21 cellular contexts compared by ENCODE assay signal in the genomic region with DNA sequence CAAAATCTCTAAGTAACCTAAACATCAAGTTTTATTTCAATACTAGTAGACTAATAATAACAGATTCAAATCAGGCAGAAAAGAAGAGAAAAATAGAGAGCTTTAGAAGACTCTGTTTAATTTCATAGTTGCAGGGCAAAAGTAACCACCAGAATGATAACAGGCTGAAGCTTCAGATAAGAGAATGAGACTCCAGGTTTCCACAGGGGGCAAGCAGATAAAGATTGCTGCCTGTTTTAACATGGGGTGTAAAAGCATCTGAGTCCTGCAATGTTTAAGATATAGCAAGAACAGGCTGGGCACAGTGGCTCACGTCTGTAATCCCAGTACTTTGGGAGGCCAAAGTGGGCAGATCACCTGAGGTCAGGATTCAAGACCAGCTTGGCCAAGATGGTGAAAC. TPM values are rescaled to one million over a fixed set of nuclear protein-coding genes. Genes with fewer than 3 reads are reported as not detected.
DNase-seq lines count a peak whose midpoint lies in the region; ATAC-seq, FAIRE-seq and TF ChIP-seq lines count a peak whose summit lies in the region.
"Had no signal": no experiment of that assay in that cellular context is flagged by ENCODE, and none has a peak within 500 bp of the region (broad histone marks: within the 10 kb centered on the region; RNA-seq: fewer than 3 reads in every experiment).

No MANE protein-coding gene starts in this region.

- H3K9ac ChIP-seq in K562 (ENCODE audit: insufficient read depth in 1 of 2, low read depth in 2 of 2, low read length in 2 of 2): no peak overlapping the region
- H3K9ac ChIP-seq: BLaER1 treated with 17β-estradiol and CSF1 and Interleukin-3, amounts not matched to agents 10 nM and 100 nM had no signal

- TF ChIP-seq POLR2A in K562 (conservative IDR thresholded peaks at IDR 0.05) (no peak), gastroesophageal sphincter (IDR thresholded peaks at IDR 0.05) (no peak)

- H3K9me1 ChIP-seq in K562 (ENCODE audit: control insufficient read depth, insufficient read depth, low read length): no peaks in the 10 kb centered on the region

- CTCF ChIA-PET in K562 (lab: Yijun Ruan, JAX; ENCODE audit: low intra/inter-chr PET ratio): no interaction called here

- ATAC-seq in activated T-cell treated with anti-CD3 and anti-CD28 coated beads, Interleukin-2, amount 50 U/mL, for 72 hours (replicated peaks in 1 of 2): no peak
- ATAC-seq in K562: peak; percentile 76
- ATAC-seq in gastroesophageal sphincter: no peak
- ATAC-seq in GM21825 (IDR thresholded peaks at IDR 0.05; ENCODE audit: unreplicated experiment): no peak
- ATAC-seq in HG02840 (IDR thresholded peaks at IDR 0.05; ENCODE audit: low FRiP score, unreplicated experiment): no peak
- ATAC-seq: CD8-positive, alpha-beta T cell; GM23338; HepG2 had no signal

- no peak overlapping the region for H3K4me3 Mint-ChIP-seq in activated T-cell treated with anti-CD3 and anti-CD28 coated beads, Interleukin-2, amount 50 U/mL, for 72 hours
- H3K4me3 Mint-ChIP-seq: B cell; CD8-positive, alpha-beta T cell; GM23338; IgD-negative memory B cell had no signal

- POLR2A ChIA-PET in K562 (lab: Yijun Ruan, JAX): interaction anchor here (1.2 kb wide), 1 partner anchor 20 kb away, joined by 3 read pairs; no protein-coding TSS in a partner anchor

- intact Hi-C loops in K562 (cut with micrococcal nuclease): no loop called here

- peaks cover 11 to 26% of the 10 kb centered on the region in 2 donors for H3K36me3 Mint-ChIP-seq in activated T-cell treated with anti-CD3 and anti-CD28 coated beads, Interleukin-2, amount 50 U/mL, for 72 hours (ENCODE audit: insufficient read depth in 2 of 2)

- TF ChIP-seq CTCF in K562 (IDR thresholded peaks at IDR 0.05 in 2 of 3, conservative IDR thresholded peaks at IDR 0.05 in 1 of 3; ENCODE audit: insufficient read depth in 2 of 3, low read depth in 1 of 3, low read length in 3 of 3) (no peak), gastroesophageal sphincter (IDR thresholded peaks at IDR 0.05) (no peak)

- H2AFZ ChIP-seq in K562 (ENCODE audit: low read depth, low read length): no peak overlapping the region
- H2AFZ ChIP-seq: GM23338 had no signal

- no peak overlapping the region for H3K27ac ChIP-seq in K562 (ENCODE audit: extremely low read depth, low read depth, low read length)
- no peak overlapping the region for H3K27ac ChIP-seq in gastroesophageal sphincter
- H3K27ac ChIP-seq: BLaER1 treated with 17β-estradiol and CSF1 and Interleukin-3, amounts not matched to agents 10 nM and 100 nM had no signal

- no peak for TF ChIP-seq RAD21 in K562 (CRISPR knock-in tag; conservative IDR thresholded peaks at IDR 0.05 in 1 of 2, IDR thresholded peaks at IDR 0.05 in 1 of 2)

- 6% methylated on average over 1 of the region's 1 CpG for WGBS in K562 (ENCODE audit: insufficient coverage, low coverage, missing lambda C conversion rate)
- 100% methylated on average over 1 of the region's 1 CpG for WGBS in gastroesophageal sphincter (ENCODE audit: low coverage in 1 of 2), 2 donors

- H3K9me3 Mint-ChIP-seq in activated T-cell treated with anti-CD3 and anti-CD28 coated beads, Interleukin-2, amount 50 U/mL, for 72 hours: peaks cover 3 to 5% of the 10 kb centered on the region in 2 donors

- BruUV-seq in K562 (replicated peaks; lab: Mats Ljungman, UMichigan): no TSS peak

- H3K27ac Mint-ChIP-seq in activated T-cell treated with anti-CD3 and anti-CD28 coated beads, Interleukin-2, amount 50 U/mL, for 72 hours: peak overlapping the region; percentile 57
- H3K27ac Mint-ChIP-seq: B cell; CD8-positive, alpha-beta T cell; GM23338; IgD-negative memory B cell had no signal

- no peaks in the 10 kb centered on the region for H4K20me1 ChIP-seq in K562 (replicated peaks; ENCODE audit: control insufficient read depth, insufficient read depth, low read length)
- H4K20me1 ChIP-seq: BLaER1 treated with 17β-estradiol and CSF1 and Interleukin-3, amounts not matched to agents 10 nM and 100 nM had no signal

- H3K4me1 Mint-ChIP-seq in activated T-cell treated with anti-CD3 and anti-CD28 coated beads, Interleukin-2, amount 50 U/mL, for 72 hours (ENCODE audit: low read depth): no peaks in the 10 kb centered on the region
- H3K4me1 Mint-ChIP-seq: GM23338 had no signal

- H3K27me3 ChIP-seq in K562 (ENCODE audit: control insufficient read depth in 2 of 2, insufficient read depth in 2 of 2, low read length in 2 of 2) (no peaks in the 10 kb centered on the region), gastroesophageal sphincter (no peaks in the 10 kb centered on the region)
- H3K27me3 ChIP-seq: BLaER1 treated with 17β-estradiol and CSF1 and Interleukin-3, amounts not matched to agents 10 nM and 100 nM had no signal

- in situ Hi-C loops in K562 (cut with MboI): no loop called here

- H3K36me3 ChIP-seq in K562 (ENCODE audit: control insufficient read depth, insufficient read depth, low read length) (no peaks in the 10 kb centered on the region), gastroesophageal sphincter (peaks cover 0 to 78% of the 10 kb centered on the region in 2 donors)

- H3K4me3 ChIP-seq in K562: no peak overlapping the region
- H3K4me3 ChIP-seq in gastroesophageal sphincter: no peak overlapping the region
- H3K4me3 ChIP-seq: BLaER1 treated with 17β-estradiol and CSF1 and Interleukin-3, amounts not matched to agents 10 nM and 100 nM; GM23338 had no signal

- peak; percentile 80 for FAIRE-seq in K562 (lab: Jason Lieb, UNC)
- FAIRE-seq: GM19239, H54, HepG2, HTR-8/SVneo had no signal

- H3K9me3 ChIP-seq in K562 (replicated peaks; ENCODE audit: control insufficient read depth, insufficient read depth, low read depth, low read length) (no peaks in the 10 kb centered on the region), gastroesophageal sphincter (no peaks in the 10 kb centered on the region)

- H3K4me1 ChIP-seq in K562 (replicated peaks in 1 of 2; ENCODE audit: control insufficient read depth in 2 of 2, insufficient read depth in 2 of 2, low read length in 2 of 2): peaks cover 0 to 4% of the 10 kb centered on the region in 2 experiments; a peak in 1 of 5 replicates
- no peaks in the 10 kb centered on the region for H3K4me1 ChIP-seq in gastroesophageal sphincter
- H3K4me1 ChIP-seq: BLaER1 treated with 17β-estradiol and CSF1 and Interleukin-3, amounts not matched to agents 10 nM and 100 nM had no signal

- H3K27me3 Mint-ChIP-seq in activated T-cell treated with anti-CD3 and anti-CD28 coated beads, Interleukin-2, amount 50 U/mL, for 72 hours (ENCODE audit: low read depth): no peaks in the 10 kb centered on the region
- H3K27me3 Mint-ChIP-seq: B cell, IgD-negative memory B cell had no signal

- no peaks in the 10 kb centered on the region for H3K79me2 ChIP-seq in K562 (ENCODE audit: control insufficient read depth, insufficient read depth, low read length)

- no peak for DNase-seq in activated T-cell treated with anti-CD3 and anti-CD28 coated beads, Interleukin-2, amount 50 U/mL, for 72 hours
- DNase-seq in activated T-cell treated with anti-CD3 and anti-CD28 coated beads for 4 hours (no peak), OCI-M1 (lab: John Stamatoyannopoulos, UW) (peak; percentile 78), K562 (ENCODE audit: extremely low read depth in 1 of 4, low spot score in 3 of 4) (peak in 2 of 4 experiments; percentile 57 to 62)
- DNase-seq: 8988T; Calu3; CD8-positive, alpha-beta T cell; DMS79 treated with DMSO at 0.1 percent for 48 hours; GF-D8; HCEC 1CT had no signal

- TF ChIP-seq EP300 in K562 (IDR thresholded peaks at IDR 0.05; ENCODE audit: low read length) (peak; percentile 56; the same call in 1 of the 2 replicates), gastroesophageal sphincter (IDR thresholded peaks at IDR 0.05) (no peak)

- H3K4me2 ChIP-seq in K562 (ENCODE audit: insufficient read depth, low read length): no peak overlapping the region
- H3K4me2 ChIP-seq: BLaER1 treated with 17β-estradiol and CSF1 and Interleukin-3, amounts not matched to agents 10 nM and 100 nM; GM23338 had no signal

TF ChIP-seq in K562, 482 proteins besides CTCF, POLR2A, EP300 and RAD21 (continues in another document):
- TF ChIP-seq BCOR (IDR thresholded peaks at IDR 0.05) (0 out of 2 replicates have a peak, but pooled peaks have one; percentile 18), STAT5A (IDR thresholded peaks at IDR 0.05; ENCODE audit: borderline replicate concordance, low read length) (peak; percentile 56; the same call in 1 of the 2 replicates)
- TF ChIP-seq, protein P1, sequence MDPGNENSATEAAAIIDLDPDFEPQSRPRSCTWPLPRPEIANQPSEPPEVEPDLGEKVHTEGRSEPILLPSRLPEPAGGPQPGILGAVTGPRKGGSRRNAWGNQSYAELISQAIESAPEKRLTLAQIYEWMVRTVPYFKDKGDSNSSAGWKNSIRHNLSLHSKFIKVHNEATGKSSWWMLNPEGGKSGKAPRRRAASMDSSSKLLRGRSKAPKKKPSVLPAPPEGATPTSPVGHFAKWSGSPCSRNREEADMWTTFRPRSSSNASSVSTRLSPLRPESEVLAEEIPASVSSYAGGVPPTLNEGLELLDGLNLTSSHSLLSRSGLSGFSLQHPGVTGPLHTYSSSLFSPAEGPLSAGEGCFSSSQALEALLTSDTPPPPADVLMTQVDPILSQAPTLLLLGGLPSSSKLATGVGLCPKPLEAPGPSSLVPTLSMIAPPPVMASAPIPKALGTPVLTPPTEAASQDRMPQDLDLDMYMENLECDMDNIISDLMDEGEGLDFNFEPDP (CRISPR knock-in tag; IDR thresholded peaks at IDR 0.05): no peak

RNA-seq across cellular contexts. Expression of a gene that starts 11.0 kb away (rescaled TPM):
- total RNA-seq in activated T-cell treated with anti-CD3 and anti-CD28 coated beads, Interleukin-2, amount 50 U/mL, for 72 hours: 10 to 100 TPM in 1 of 2 donors, 1 to 10 TPM in 1; 9.6 to 12.6 TPM
- 2.8 and 14.6 TPM in 2 replicates for total RNA-seq in K562 (2011; cell fraction: chromatin; rRNA removed; ENCODE audit: low replicate concordance)
- 1.2 and 1.3 TPM in 2 replicates for total RNA-seq in K562 (2011; cell fraction: nucleolus; rRNA removed)
- total RNA-seq in K562 (2011; cell fraction: nucleoplasm; rRNA removed): 4.0 and 6.9 TPM in 2 replicates
- total RNA-seq in K562 (2014; rRNA removed) (2.6 and 2.7 TPM in 2 replicates), K562 (2014; rRNA removed; fragmentation: Illumina TruSeq; extraction: Trizol) (7.5 and 8.1 TPM in 2 replicates), K562 (2015; rRNA removed; fragmentation: Illumina TruSeq; extraction: Trizol) (6.1 and 6.8 TPM in 2 replicates), K562 (2021) (4.8 and 5.1 TPM in 2 replicates), gastroesophageal sphincter (10 to 100 TPM; 12.0 to 20.7 (median 12.7) TPM)
- polyA plus RNA-seq in K562 (2011; rRNA removed) (0.07 and 2.5 TPM in 2 replicates), K562 (2014; fragmentation: Illumina TruSeq; extraction: Trizol) (4.2 and 6.5 TPM in 2 replicates), K562 (2014; fragmentation: Nextera tagmentation; extraction: Ambion mirVana) (1 to 10 TPM; 4.0 to 4.5 TPM), K562 (2014; rRNA removed) (3.7 and 6.8 TPM in 2 replicates)
- 0.33 TPM in 1 of 2 replicates, not detected in the other for polyA plus RNA-seq in K562 (2011; cell fraction: cytosol; rRNA removed)
- 0.15 and 1.7 TPM in 2 replicates for polyA plus RNA-seq in K562 (2011; cell fraction: nucleus; rRNA removed)
- 5.0 and 5.5 TPM in 2 replicates for polyA plus RNA-seq in K562 (2012)
- polyA minus RNA-seq in K562 (2011; rRNA and poly(A)+ RNA removed): 0.30 and 2.8 TPM in 2 replicates
- polyA minus RNA-seq in K562 (2011; cell fraction: cytosol; rRNA and poly(A)+ RNA removed): 0.67 TPM in 1 of 2 replicates, not detected in the other
- 0.56 and 3.8 TPM in 2 replicates for polyA minus RNA-seq in K562 (2011; cell fraction: nucleus; rRNA and poly(A)+ RNA removed)
